In genomic region chr14:44446965-44447364, GRCh38 we compare ENCODE assay signal across 22 cellular contexts.
"Had no signal": no experiment of that assay in that cellular context is flagged by ENCODE, and none has a peak within 500 bp of the region (broad histone marks: within the 10 kb centered on the region; RNA-seq: fewer than 3 reads in every experiment).

No MANE protein-coding gene starts in this region.

- H3K27ac Mint-ChIP-seq: activated CD8-positive, alpha-beta T cell treated with anti-CD3 and anti-CD28 coated beads, Interleukin-2, amount 10 ng/mL, durations not matched to agents 7 days and 5 days; T-helper 1 cell treated with Interleukin-12 subunit alpha and Interleukin-12 subunit beta and Interleukin-4 antibody, amounts not matched to agents 30 μg/mL and 1 μg/mL, for 36 hours had no signal

- DNase-seq: activated CD4-positive, alpha-beta T cell treated with anti-CD3 and anti-CD28 coated beads for 4 hours; activated CD8-positive, alpha-beta memory T cell treated with anti-CD3 and anti-CD28 coated beads, Interleukin-2, amount 50 U/mL, for 48 hours; activated CD8-positive, alpha-beta T cell treated with anti-CD3 and anti-CD28 coated beads, Interleukin-2, amount 10 ng/mL, durations not matched to agents 7 days and 5 days; activated naive CD4-positive, alpha-beta T cell treated with anti-CD3 and anti-CD28 coated beads, Interleukin-2, amount 50 U/mL, for 16 hours; activated T-cell treated with anti-CD3 and anti-CD28 coated beads, Interleukin-2, amount 50 U/mL, for 1 hour; aorta; caudate nucleus; colonic mucosa; KBM-7; NCI-H1048; NCI-H1930; NCI-H2171 treated with DMSO at 0.1 percent for 48 hours; NCI-H226; NCI-H526; NCI-H774; Peyer's patch; SHP77; SW 1271; T1000; WERI-Rb-1 had no signal

- ATAC-seq: activated CD8-positive, alpha-beta T cell treated with anti-CD3 and anti-CD28 coated beads, Interleukin-2, amount 10 ng/mL, durations not matched to agents 7 days and 5 days; SK-N-SH treated with all-trans-retinoic acid at 6 μM for 48 hours had no signal

- H3K4me3 Mint-ChIP-seq: activated CD8-positive, alpha-beta T cell treated with anti-CD3 and anti-CD28 coated beads, Interleukin-2, amount 10 ng/mL, durations not matched to agents 7 days and 5 days; T-helper 1 cell treated with Interleukin-12 subunit alpha and Interleukin-12 subunit beta and Interleukin-4 antibody, amounts not matched to agents 30 μg/mL and 1 μg/mL, for 36 hours had no signal
